ENCODE assay signal across 9 cellular contexts in the genomic region with DNA sequence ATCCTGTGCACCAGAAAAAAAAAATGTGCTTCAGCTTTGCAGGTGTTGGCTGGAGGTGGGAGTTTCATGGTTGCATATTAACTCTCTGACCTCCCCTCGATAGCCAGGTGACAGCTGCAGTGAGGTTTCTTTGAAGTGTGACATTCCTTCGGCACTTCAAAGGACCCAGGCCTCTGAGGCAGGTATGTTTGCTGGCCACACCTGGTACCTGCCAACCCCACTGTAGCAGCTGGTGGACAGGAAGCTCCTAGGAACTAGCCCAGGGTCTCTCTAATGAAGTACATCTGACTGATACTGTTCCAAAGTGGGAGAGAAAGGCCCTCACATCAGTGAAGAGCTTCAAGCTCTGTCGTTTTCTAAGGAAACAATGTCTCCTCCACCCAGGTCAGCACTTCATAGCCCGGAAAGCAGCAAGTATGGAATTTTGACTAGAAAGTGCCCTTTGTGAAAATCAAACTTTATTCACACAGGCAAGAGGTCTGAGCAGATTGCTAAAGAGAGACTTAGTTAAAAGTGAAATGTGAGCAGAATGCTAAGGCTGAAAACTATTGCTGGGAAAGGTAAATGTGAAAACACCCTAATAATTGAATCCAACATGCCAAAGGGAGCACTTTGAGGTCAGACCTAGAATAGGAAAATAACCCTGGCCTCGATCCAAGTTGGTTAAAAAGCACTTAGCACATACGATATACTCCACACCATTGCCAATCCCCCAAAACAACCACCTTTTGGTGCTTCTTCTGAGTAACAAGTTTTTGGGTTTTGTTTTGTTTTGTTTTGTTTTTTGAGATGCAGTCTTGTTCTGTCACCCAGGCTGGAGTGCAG.
DNase-seq lines count a peak whose midpoint lies in the region; ATAC-seq and TF ChIP-seq lines count a peak whose summit lies in the region.
"Had no signal": no experiment of that assay in that cellular context is flagged by ENCODE, and none has a peak within 500 bp of the region (broad histone marks: within the 10 kb centered on the region; RNA-seq: fewer than 3 reads in every experiment).

No MANE protein-coding gene starts in this region.

- H3K27ac ChIP-seq in H9 (ENCODE audit: insufficient read length, low read depth, low read length), result peak overlapping the region; percentile 86

- H3K9ac ChIP-seq in H9 (ENCODE audit: extremely low read depth, insufficient read length, low read length), result no peak overlapping the region

- WGBS in H9 (ENCODE audit: extremely low coverage, insufficient read length, low lambda C conversion rate), result no CpG with 5 or more reads among the region's 6 CpGs

- CTCF ChIA-PET in HEK293T (lab: Yijun Ruan, JAX), result no interaction called here

- H2BK12ac ChIP-seq in H9 (ENCODE audit: insufficient read length, low read depth, low read length), result no peak overlapping the region

- no peaks in the 10 kb centered on the region for H3K79me1 ChIP-seq in H9 (ENCODE audit: insufficient read depth, low read depth, low read length, poor library complexity, severe bottlenecking)

- H3T11ph ChIP-seq in H9 (ENCODE audit: low read length), result no peak overlapping the region

- H3K4me3 Mint-ChIP-seq in H9, result 0 out of 5 replicates have a peak overlapping the region, but pooled peaks of 1 of the 2 experiments have one; percentile 14
- H3K4me3 Mint-ChIP-seq: CD14-positive monocyte had no signal

- no peaks in the 10 kb centered on the region for H3K9me3 Mint-ChIP-seq in H9

- H3K36me3 Mint-ChIP-seq in H9 (ENCODE audit: insufficient read depth in 1 of 3, low read depth in 3 of 3), result no peaks in the 10 kb centered on the region; a peak in 1 of 7 replicates
- H3K36me3 Mint-ChIP-seq: CD14-positive monocyte had no signal

- no peak for TF ChIP-seq CTCF in H9 (conservative IDR thresholded peaks at IDR 0.05)

- H2BK5ac ChIP-seq in H9 (ENCODE audit: insufficient read length, low read length), result no peak overlapping the region

- H3K23ac ChIP-seq in H9 (ENCODE audit: insufficient read length, low read depth, low read length), result no peak overlapping the region

- H3K4me1 Mint-ChIP-seq in H9, result peaks cover 44 to 54% of the 10 kb centered on the region in 2 experiments

- no peak overlapping the region for H3K14ac ChIP-seq in H9 (ENCODE audit: insufficient read depth, low read length)

- H4K5ac ChIP-seq in H9 (ENCODE audit: insufficient read length, low read depth, low read length), result no peak overlapping the region

- H3K79me2 ChIP-seq in H9 (ENCODE audit: insufficient read depth, low read length), result no peaks in the 10 kb centered on the region

- H3K27me3 Mint-ChIP-seq in H9 (ENCODE audit: low read depth), result no peaks in the 10 kb centered on the region

- no peak overlapping the region for H3K4ac ChIP-seq in H9 (ENCODE audit: low read depth, low read length)

- H4K91ac ChIP-seq in H9 (ENCODE audit: insufficient read length, low read depth, low read length), result no peak overlapping the region

- no peak overlapping the region for H2BK20ac ChIP-seq in H9 (ENCODE audit: low read depth, low read length, poor library complexity, severe bottlenecking)

- H4K20me1 ChIP-seq in H9 (ENCODE audit: control insufficient read depth, insufficient read depth, insufficient read length), result no peaks in the 10 kb centered on the region

- no peak for ATAC-seq in HG03571 (IDR thresholded peaks at IDR 0.05; ENCODE audit: unreplicated experiment)

- H3K27ac Mint-ChIP-seq in H9, result peak overlapping the region; percentile 83 to 98 (median 96)

- no peaks in the 10 kb centered on the region for H3K9me3 ChIP-seq in H9 (ENCODE audit: control insufficient read depth, low read depth, low read length)

- H2BK15ac ChIP-seq in H9 (ENCODE audit: low read depth, low read length), result no peak overlapping the region

- peaks cover 10% of the 10 kb centered on the region; the same call in 1 of the 2 replicates for H3K4me1 ChIP-seq in H9 (ENCODE audit: insufficient read depth, low read length)

- DNase-seq in DMS79 treated with DMSO at 0.1 percent for 48 hours (lab: John Stamatoyannopoulos, UW), result peak; percentile 16
- peak; percentile 95 for DNase-seq in H9
- DNase-seq in NCI-H2107 treated with DMSO at 0.1 percent for 48 hours (lab: John Stamatoyannopoulos, UW; ENCODE audit: unreplicated experiment), result peak; percentile 52
- peak; percentile 72 for DNase-seq in iPS-NIHi11 (ENCODE audit: low spot score)
- DNase-seq in HEK293T (ENCODE audit: extremely low spot score), result no peak
- no peak for DNase-seq in HUDEP-2 (lab: John Stamatoyannopoulos, UW; ENCODE audit: unreplicated experiment in 76 of 76)
- no peak for DNase-seq in ecto neural progenitor cell (ENCODE audit: low spot score)

- no peaks in the 10 kb centered on the region for H3K27me3 ChIP-seq in H9 (ENCODE audit: insufficient read depth, low read length)

- peak overlapping the region; percentile 23 for H3K4me2 ChIP-seq in H9 (ENCODE audit: insufficient read depth, insufficient read length, low read length)

- no peak overlapping the region for H2AK5ac ChIP-seq in H9 (ENCODE audit: insufficient read length, low read length)

- H3K23me2 ChIP-seq in H9 (ENCODE audit: insufficient read length, low read depth, low read length, poor library complexity, severe bottlenecking), result no peaks in the 10 kb centered on the region

- no peak overlapping the region for H3K18ac ChIP-seq in H9 (ENCODE audit: insufficient read length, low read depth, low read length)

- no peak overlapping the region for H2BK120ac ChIP-seq in H9 (ENCODE audit: low read depth, low read length, poor library complexity, severe bottlenecking)

- no peak overlapping the region for H4K8ac ChIP-seq in H9 (replicated peaks; ENCODE audit: insufficient read length, low read depth, low read length)

- no peak overlapping the region for H3K56ac ChIP-seq in H9 (ENCODE audit: insufficient read length, low read depth, low read length)

- POLR2A ChIA-PET in HEK293T (lab: Yijun Ruan, JAX), result no interaction called here

- no peak overlapping the region for H2AFZ ChIP-seq in H9 (ENCODE audit: low read length)

TF ChIP-seq in HEK293T, 16 proteins besides CTCF, POLR2A, EP300 and RAD21:
- TF ChIP-seq L3MBTL2 (conservative IDR thresholded peaks at IDR 0.05) (no peak), LEF1 (IDR thresholded peaks at IDR 0.05; ENCODE audit: borderline replicate concordance) (no peak), BHLHE40 (IDR thresholded peaks at IDR 0.05; ENCODE audit: borderline replicate concordance) (no peak)
- TF ChIP-seq, protein P1, sequence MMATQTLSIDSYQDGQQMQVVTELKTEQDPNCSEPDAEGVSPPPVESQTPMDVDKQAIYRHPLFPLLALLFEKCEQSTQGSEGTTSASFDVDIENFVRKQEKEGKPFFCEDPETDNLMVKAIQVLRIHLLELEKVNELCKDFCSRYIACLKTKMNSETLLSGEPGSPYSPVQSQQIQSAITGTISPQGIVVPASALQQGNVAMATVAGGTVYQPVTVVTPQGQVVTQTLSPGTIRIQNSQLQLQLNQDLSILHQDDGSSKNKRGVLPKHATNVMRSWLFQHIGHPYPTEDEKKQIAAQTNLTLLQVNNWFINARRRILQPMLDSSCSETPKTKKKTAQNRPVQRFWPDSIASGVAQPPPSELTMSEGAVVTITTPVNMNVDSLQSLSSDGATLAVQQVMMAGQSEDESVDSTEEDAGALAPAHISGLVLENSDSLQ (IDR thresholded peaks at IDR 0.05), result no peak
TF ChIP-seq in HEK293T: peak in this region for 0.

Comparison
In these comparisons a context has a peak if more than half of its experiments do, and no peak if none do; other contexts are left out.
1. DNase-seq: peak in DMS79 treated with DMSO at 0.1 percent for 48 hours (single experiment), H9 (single experiment), NCI-H2107 treated with DMSO at 0.1 percent for 48 hours (single experiment) and iPS-NIHi11 (single experiment); none in HEK293T (single experiment), HUDEP-2 (0 of 76) and ecto neural progenitor cell (single experiment).